25 cellular contexts compared by ENCODE assay signal in genomic region chr7:79414910-79415309, GRCh38.
"Had no signal": no experiment of that assay in that cellular context is flagged by ENCODE, and none has a peak within 500 bp of the region (broad histone marks: within the 10 kb centered on the region; RNA-seq: fewer than 3 reads in every experiment).

No MANE protein-coding gene starts in this region.

- H3K27ac Mint-ChIP-seq: activated CD4-positive, alpha-beta memory T cell treated with anti-CD3 and anti-CD28 coated beads for 36 hours; activated naive CD4-positive, alpha-beta T cell treated with anti-CD3 and anti-CD28 coated beads, Interleukin-2, amount 50 U/mL, for 24 hours; activated naive CD8-positive, alpha-beta T cell treated with anti-CD3 and anti-CD28 coated beads, Interleukin-2, amount 50 U/mL, for 24 hours; activated T-cell treated with anti-CD3 and anti-CD28 coated beads, Interleukin-2, amount 50 U/mL, for 24 hours; natural killer cell; neural progenitor cell; T-helper 1 cell treated with Interleukin-12 subunit alpha and Interleukin-12 subunit beta and Interleukin-4 antibody, amounts not matched to agents 30 μg/mL and 1 μg/mL, for 36 hours had no signal

- H3K27me3 Mint-ChIP-seq: activated CD4-positive, alpha-beta memory T cell treated with anti-CD3 and anti-CD28 coated beads for 36 hours; activated naive CD4-positive, alpha-beta T cell treated with anti-CD3 and anti-CD28 coated beads, Interleukin-2, amount 50 U/mL, for 24 hours; activated naive CD8-positive, alpha-beta T cell treated with anti-CD3 and anti-CD28 coated beads, Interleukin-2, amount 50 U/mL, for 24 hours; activated T-cell treated with anti-CD3 and anti-CD28 coated beads, Interleukin-2, amount 50 U/mL, for 24 hours; central memory CD8-positive, alpha-beta T cell had no signal

- DNase-seq: activated CD4-positive, alpha-beta memory T cell treated with anti-CD3 and anti-CD28 coated beads for 36 hours; activated CD4-positive, alpha-beta T cell treated with anti-CD3 and anti-CD28 coated beads for 4 hours; activated CD8-positive, alpha-beta memory T cell treated with anti-CD3 and anti-CD28 coated beads, Interleukin-2, amount 50 U/mL, for 48 hours; activated gamma-delta T cell; activated naive CD8-positive, alpha-beta T cell treated with anti-CD3 and anti-CD28 coated beads, Interleukin-2, amount 50 U/mL, for 24 hours; activated T-cell treated with anti-CD3 and anti-CD28 coated beads, Interleukin-2, amount 50 U/mL, for 24 hours; dermis blood vessel endothelial cell; effector CD4-positive, alpha-beta T cell; foreskin melanocyte; heart right ventricle; kidney glomerular epithelial cell; left lung; lower lobe of right lung; mesenchymal stem cell; natural killer cell; stimulated activated naive CD4-positive, alpha-beta T cell treated with Interleukin-2 at 50 U/mL for 16 hours; T-helper 9 cell; testis; transverse colon had no signal

- FAIRE-seq: TTC549, urothelium cell line had no signal

- H3K4me1 Mint-ChIP-seq: activated naive CD4-positive, alpha-beta T cell treated with anti-CD3 and anti-CD28 coated beads, Interleukin-2, amount 50 U/mL, for 24 hours; activated naive CD8-positive, alpha-beta T cell treated with anti-CD3 and anti-CD28 coated beads, Interleukin-2, amount 50 U/mL, for 24 hours; central memory CD8-positive, alpha-beta T cell; natural killer cell had no signal

- H3K36me3 Mint-ChIP-seq: activated CD4-positive, alpha-beta memory T cell treated with anti-CD3 and anti-CD28 coated beads for 36 hours; activated naive CD4-positive, alpha-beta T cell treated with anti-CD3 and anti-CD28 coated beads, Interleukin-2, amount 50 U/mL, for 24 hours; natural killer cell; neural progenitor cell had no signal

- H3K9me3 Mint-ChIP-seq: activated naive CD4-positive, alpha-beta T cell treated with anti-CD3 and anti-CD28 coated beads, Interleukin-2, amount 50 U/mL, for 24 hours; activated naive CD8-positive, alpha-beta T cell treated with anti-CD3 and anti-CD28 coated beads, Interleukin-2, amount 50 U/mL, for 24 hours; activated T-cell treated with anti-CD3 and anti-CD28 coated beads, Interleukin-2, amount 50 U/mL, for 24 hours; neural progenitor cell; T-helper 1 cell treated with Interleukin-12 subunit alpha and Interleukin-12 subunit beta and Interleukin-4 antibody, amounts not matched to agents 30 μg/mL and 1 μg/mL, for 36 hours had no signal

- H3K4me3 Mint-ChIP-seq: activated CD4-positive, alpha-beta memory T cell treated with anti-CD3 and anti-CD28 coated beads for 36 hours; activated naive CD4-positive, alpha-beta T cell treated with anti-CD3 and anti-CD28 coated beads, Interleukin-2, amount 50 U/mL, for 24 hours; activated naive CD8-positive, alpha-beta T cell treated with anti-CD3 and anti-CD28 coated beads, Interleukin-2, amount 50 U/mL, for 24 hours; activated T-cell treated with anti-CD3 and anti-CD28 coated beads, Interleukin-2, amount 50 U/mL, for 24 hours; central memory CD8-positive, alpha-beta T cell; natural killer cell; neural progenitor cell; T-helper 1 cell treated with Interleukin-12 subunit alpha and Interleukin-12 subunit beta and Interleukin-4 antibody, amounts not matched to agents 30 μg/mL and 1 μg/mL, for 36 hours had no signal
